8 cellular contexts compared by ENCODE assay signal in the genomic region with DNA sequence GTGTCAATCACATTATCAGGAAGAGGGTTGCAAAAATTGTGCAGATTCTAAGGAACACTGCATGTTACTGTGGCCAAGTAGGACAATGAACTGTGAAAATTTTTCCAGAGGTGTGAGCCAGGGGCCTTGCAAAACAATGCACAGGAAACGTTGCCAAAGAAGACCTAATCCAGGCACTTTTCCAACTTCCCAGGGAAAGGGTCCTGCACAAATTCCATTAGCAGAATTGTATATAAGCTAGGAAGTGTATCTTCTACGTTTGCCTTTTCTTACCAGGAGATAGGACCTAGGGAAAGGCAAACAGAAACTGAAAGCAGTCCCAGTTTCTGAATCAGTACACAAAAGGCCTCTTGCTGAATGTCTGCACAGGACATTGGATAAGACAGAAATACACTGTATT.
A peak's percentile ranks its signal among the peaks of the same experiment; 100 is the strongest.
DNase-seq lines count a peak whose midpoint lies in the region; ATAC-seq and TF ChIP-seq lines count a peak whose summit lies in the region.

No MANE protein-coding gene starts in this region.

- no peaks in the 10 kb centered on the region for H3K36me3 ChIP-seq in mucosa of rectum (ENCODE audit: control insufficient read depth in 2 of 2, insufficient read depth in 2 of 2, low read length in 2 of 2)

- no peaks in the 10 kb centered on the region for H3K27me3 ChIP-seq in mucosa of rectum (ENCODE audit: control insufficient read depth in 2 of 2, insufficient read depth in 2 of 2, low read length in 2 of 2)

- ATAC-seq in HG03378 (IDR thresholded peaks at IDR 0.05; ENCODE audit: unreplicated experiment) = no peak
- ATAC-seq in GM19397 (IDR thresholded peaks at IDR 0.05; ENCODE audit: unreplicated experiment) = no peak

- H3K9me3 ChIP-seq in mucosa of rectum (ENCODE audit: control insufficient read depth in 2 of 2, low read length in 2 of 2) = no peaks in the 10 kb centered on the region

- no peak for TF ChIP-seq CTCF in epithelial cell of esophagus (IDR thresholded peaks at IDR 0.05; ENCODE audit: insufficient read depth, low read depth, low read length, missing control alignments)

- no peak overlapping the region for H3K27ac ChIP-seq in mucosa of rectum (ENCODE audit: low read depth in 2 of 2, low read length in 2 of 2)

- H3K4me3 ChIP-seq in epithelial cell of esophagus (ENCODE audit: low read length) (peak overlapping the region; percentile 4), mucosa of rectum (ENCODE audit: low read length in 2 of 2) (peak overlapping the region; percentile 0 to 37)

- no peaks in the 10 kb centered on the region for H3K4me1 ChIP-seq in mucosa of rectum (ENCODE audit: control insufficient read depth in 2 of 2, insufficient read depth in 2 of 2, low read length in 2 of 2)

- H3K9ac ChIP-seq in mucosa of rectum (ENCODE audit: low read depth in 1 of 2, low read length in 2 of 2) = no peak overlapping the region

- DNase-seq in AG08396 (ENCODE audit: low spot score) (peak; percentile 28), NCI-H2029 (lab: John Stamatoyannopoulos, UW) (peak; percentile 65), epithelial cell of esophagus (ENCODE audit: low read depth) (peak; percentile 35)
- no peak for DNase-seq in activated CD4-positive, alpha-beta T cell treated with anti-CD3 and anti-CD28 coated beads for 4 hours
- no peak for DNase-seq in effector CD4-positive, alpha-beta T cell

Comparison
In these comparisons a context has a peak if more than half of its experiments do, and no peak if none do; other contexts are left out.
1. DNase-seq: peak in AG08396 (single experiment), NCI-H2029 (single experiment) and epithelial cell of esophagus (single experiment); none in activated CD4-positive, alpha-beta T cell treated with anti-CD3 and anti-CD28 coated beads for 4 hours (0 of 2) and effector CD4-positive, alpha-beta T cell (single experiment).